Comparison of ENCODE assay signal across 8 cellular contexts in the genomic region with DNA sequence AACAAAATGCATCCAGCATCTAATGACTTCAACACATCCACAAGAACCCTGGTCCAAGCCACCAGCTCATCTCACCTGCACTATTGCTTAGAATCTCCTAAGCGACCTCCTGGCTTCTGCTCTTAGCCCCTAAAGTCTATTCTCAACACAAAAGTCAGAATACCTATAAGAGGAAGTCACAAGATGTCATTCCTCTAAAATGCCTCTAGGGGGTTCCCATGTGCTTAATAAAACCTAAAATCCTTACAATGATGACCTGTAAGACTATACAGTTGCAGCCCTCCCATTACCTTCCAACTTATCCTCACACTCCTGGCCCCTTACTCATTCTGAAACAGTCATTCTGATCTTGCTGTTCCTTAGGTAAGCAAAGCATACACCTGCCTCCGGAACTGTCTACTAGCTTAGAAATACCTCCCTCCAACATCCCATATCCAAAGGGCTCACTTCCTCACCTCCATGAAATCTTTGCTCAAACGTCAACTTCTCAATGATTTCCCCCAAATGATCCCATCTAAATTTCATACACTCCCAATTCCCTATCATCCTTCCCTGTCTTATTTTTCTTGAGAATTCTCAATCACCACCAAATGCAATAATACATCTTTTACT. TPM values are rescaled to one million over a fixed set of nuclear protein-coding genes. Genes with fewer than 3 reads are reported as not detected.
DNase-seq lines count a peak whose midpoint lies in the region; ATAC-seq, FAIRE-seq and TF ChIP-seq lines count a peak whose summit lies in the region.

No MANE protein-coding gene starts in this region.

- H3K9me3 ChIP-seq in Panc1 (ENCODE audit: control insufficient read depth, insufficient read depth, low read depth, low read length) (no peaks in the 10 kb centered on the region), endothelial cell of umbilical vein (replicated peaks; ENCODE audit: control insufficient read depth, insufficient read depth, low read length) (no peaks in the 10 kb centered on the region)

- no peak overlapping the region for H2AFZ ChIP-seq in endothelial cell of umbilical vein (ENCODE audit: low read depth, low read length)

- H3K4me3 Mint-ChIP-seq in nephron, result no peak overlapping the region

- no peak overlapping the region for H3K9ac ChIP-seq in endothelial cell of umbilical vein (replicated peaks; ENCODE audit: extremely low read depth, insufficient read depth, low read length)

- peaks cover 2% of the 10 kb centered on the region for H3K36me3 Mint-ChIP-seq in nephron (ENCODE audit: low read depth)

- peaks cover 48% of the 10 kb centered on the region for H3K4me1 Mint-ChIP-seq in nephron

- H3K36me3 ChIP-seq in Panc1 (ENCODE audit: control insufficient read depth, insufficient read depth, low read length) (no peaks in the 10 kb centered on the region), endothelial cell of umbilical vein (ENCODE audit: control insufficient read depth in 2 of 2, extremely low read depth in 1 of 2, insufficient read depth in 2 of 2, low read length in 2 of 2) (no peaks in the 10 kb centered on the region)

- POLR2A ChIA-PET in Panc1 (lab: Charles Lee) (no interaction called here), endothelial cell of umbilical vein (lab: Charles Lee) (no interaction called here)

- peak overlapping the region in 2 of 3 experiments; percentile 27 to 59 for H3K27ac Mint-ChIP-seq in nephron

- H3K27me3 ChIP-seq in Panc1 (ENCODE audit: control insufficient read depth, insufficient read depth, low read length) (no peaks in the 10 kb centered on the region), endothelial cell of umbilical vein (ENCODE audit: control insufficient read depth in 2 of 2, insufficient read depth in 2 of 2, low read length in 2 of 2) (peaks cover 10 to 11% of the 10 kb centered on the region in 2 experiments)

- DNase-seq in DMS79 (lab: John Stamatoyannopoulos, UW) (peak; percentile 3), Panc1 (ENCODE audit: low read depth, low spot score) (no peak), endothelial cell of umbilical vein (ENCODE audit: low read depth, low spot score) (peak; percentile 38), activated gamma-delta T cell (lab: John Stamatoyannopoulos, UW) (no peak), HuH-7.5 (ENCODE audit: low spot score) (no peak)

- intact Hi-C loops in Panc1 (cut with micrococcal nuclease; ENCODE audit: unreplicated experiment), result loop anchor here (10.0 kb wide), 1 partner anchor 194 kb away; no protein-coding TSS in a partner anchor
- intact Hi-C loops in endothelial cell of umbilical vein (cut with micrococcal nuclease), result loop anchor here (1.0 to 5.0 kb wide), 5 partner anchors 10 to 449 kb away; a partner anchor contains a TSS

- TF ChIP-seq POLR2A in endothelial cell of umbilical vein (IDR thresholded peaks at IDR 0.05; ENCODE audit: low read depth, low read length), result no peak

- no peak overlapping the region for H3K4me3 ChIP-seq in Panc1 (ENCODE audit: low read depth in 2 of 2, low read length in 2 of 2)
- no peak overlapping the region for H3K4me3 ChIP-seq in endothelial cell of umbilical vein (replicated peaks in 1 of 3; ENCODE audit: insufficient read depth in 1 of 3, low read depth in 1 of 3, low read length in 3 of 3)

- ATAC-seq in GM19372 (IDR thresholded peaks at IDR 0.05; ENCODE audit: low read depth, unreplicated experiment) (peak; percentile 80), HG03521 (IDR thresholded peaks at IDR 0.05; ENCODE audit: unreplicated experiment) (peak; percentile 70), Panc1 (no peak)

- no peaks in the 10 kb centered on the region for H3K9me3 Mint-ChIP-seq in nephron

- no peak overlapping the region for H3K27ac ChIP-seq in Panc1 (ENCODE audit: low read length)
- H3K27ac ChIP-seq in endothelial cell of umbilical vein (ENCODE audit: insufficient read depth, low read depth, low read length), result no peak overlapping the region

- H3K27me3 Mint-ChIP-seq in nephron (ENCODE audit: low read depth), result peaks cover 11% of the 10 kb centered on the region

- FAIRE-seq in endothelial cell of umbilical vein (lab: Jason Lieb, UNC), result peak; percentile 62

- in situ Hi-C loops in Panc1 (cut with HindIII; ENCODE audit: low pct_unique_long_range_greater_than_20kb, low sequenced_read_pairs), result no loop called here

- dilution Hi-C loops in endothelial cell of umbilical vein (cut with MboI; ENCODE audit: extremely low pct_ligation_motif_present, low sequenced_read_pairs), result no loop called here

- H3K4me1 ChIP-seq in Panc1 (ENCODE audit: control insufficient read depth, insufficient read depth, low read length), result peaks cover 42% of the 10 kb centered on the region
- no peaks in the 10 kb centered on the region for H3K4me1 ChIP-seq in endothelial cell of umbilical vein (ENCODE audit: control insufficient read depth, extremely low read depth, insufficient read depth, low read length)

- TF ChIP-seq CTCF in Panc1 (IDR thresholded peaks at IDR 0.05), result peak; percentile 70
- TF ChIP-seq CTCF in endothelial cell of umbilical vein (IDR thresholded peaks at IDR 0.05; ENCODE audit: extremely low read depth in 1 of 2, insufficient read depth in 1 of 2, low read depth in 1 of 2, low read length in 2 of 2), result peak; percentile 42 to 61
- peak; percentile 53 to 68 (median 61) for TF ChIP-seq CTCF in nephron (IDR thresholded peaks at IDR 0.05; ENCODE audit: unreplicated experiment in 3 of 3)

- H3K4me2 ChIP-seq in endothelial cell of umbilical vein (ENCODE audit: insufficient read depth, low read length), result no peak overlapping the region

- no peaks in the 10 kb centered on the region for H4K20me1 ChIP-seq in endothelial cell of umbilical vein (replicated peaks; ENCODE audit: control insufficient read depth, extremely low read depth, insufficient read depth, low read length)

- H3K9me1 ChIP-seq in endothelial cell of umbilical vein (replicated peaks; ENCODE audit: control insufficient read depth, extremely low read depth, insufficient read depth, low read length), result no peaks in the 10 kb centered on the region

- CTCF ChIA-PET in Panc1 (lab: Charles Lee), result interaction anchor here (0.6 to 0.7 kb wide), 2 partner anchors 127 to 128 kb away, joined by 3 read pairs; no protein-coding TSS in a partner anchor
- CTCF ChIA-PET in endothelial cell of umbilical vein (lab: Charles Lee), result interaction anchor here (0.8 to 6.7 kb wide), 3 partner anchors 20 to 126 kb away, joined by 3 to 45 read pairs (median 4); a partner anchor contains a TSS

- BruUV-seq in Panc1 (replicated peaks; lab: Mats Ljungman, UMichigan) (no TSS peak), endothelial cell of umbilical vein (replicated peaks; lab: Mats Ljungman, UMichigan) (no TSS peak)

- H3K79me2 ChIP-seq in endothelial cell of umbilical vein (ENCODE audit: control insufficient read depth, insufficient read depth, low read length), result no peaks in the 10 kb centered on the region

TF ChIP-seq in endothelial cell of umbilical vein, 7 proteins besides CTCF, POLR2A, EP300 and RAD21:
- no peak for TF ChIP-seq FOS (IDR thresholded peaks at IDR 0.05; ENCODE audit: borderline replicate concordance, insufficient read depth, low read length)
- TF ChIP-seq, protein P1, sequence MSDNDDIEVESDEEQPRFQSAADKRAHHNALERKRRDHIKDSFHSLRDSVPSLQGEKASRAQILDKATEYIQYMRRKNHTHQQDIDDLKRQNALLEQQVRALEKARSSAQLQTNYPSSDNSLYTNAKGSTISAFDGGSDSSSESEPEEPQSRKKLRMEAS (IDR thresholded peaks at IDR 0.05; ENCODE audit: insufficient read depth, insufficient read length), result no peak
- no peak for TF ChIP-seq POLR2AphosphoS5 (IDR thresholded peaks at IDR 0.05; ENCODE audit: insufficient read depth, low read depth, low read length)
- no peak for TF ChIP-seq MYC (IDR thresholded peaks at IDR 0.05; ENCODE audit: low read depth, low read length)
- no peak for TF ChIP-seq GATA2 (IDR thresholded peaks at IDR 0.05; ENCODE audit: insufficient read depth, insufficient read length, low read depth, low read length)
- no peak for TF ChIP-seq EZH2 (IDR thresholded peaks at IDR 0.05; ENCODE audit: borderline replicate concordance, low read depth, low read length, severe bottlenecking)
- no peak for TF ChIP-seq JUN (IDR thresholded peaks at IDR 0.05; ENCODE audit: borderline replicate concordance, insufficient read depth, insufficient read length, low read depth)

RNA-seq across cellular contexts. Expression of a gene that starts 10.0 kb away (rescaled TPM):
- total RNA-seq in Panc1 (2021; ENCODE audit: unreplicated experiment), result 19.6 TPM
- 18.6 TPM for polyA plus RNA-seq in Panc1 (2012; ENCODE audit: insufficient read length)
- 8.0 TPM in 2 replicates for total RNA-seq in endothelial cell of umbilical vein
- polyA plus RNA-seq in endothelial cell of umbilical vein, result 3.9 and 4.2 TPM in 2 replicates
- polyA plus RNA-seq in endothelial cell of umbilical vein (2011; cell fraction: cytosol; rRNA removed), result 2.7 and 3.4 TPM in 2 replicates
- 14.5 and 16.1 TPM in 2 replicates for polyA plus RNA-seq in endothelial cell of umbilical vein (2011; cell fraction: nucleus; rRNA removed)
- 3.7 and 4.9 TPM in 2 replicates for polyA plus RNA-seq in endothelial cell of umbilical vein (2012)
- 13.2 and 14.7 TPM in 2 replicates for polyA minus RNA-seq in endothelial cell of umbilical vein
- 2.0 TPM for polyA minus RNA-seq in endothelial cell of umbilical vein (2011; cell fraction: cytosol; rRNA and poly(A)+ RNA removed)
- 13.4 and 14.2 TPM in 2 replicates for polyA minus RNA-seq in endothelial cell of umbilical vein (2011; cell fraction: nucleus; rRNA and poly(A)+ RNA removed)

RNA-seq across cellular contexts. Expression of a gene that starts 11.0 kb away (rescaled TPM):
- 23.9 TPM for total RNA-seq in Panc1 (2021; ENCODE audit: unreplicated experiment)
- 10.6 TPM for polyA plus RNA-seq in Panc1 (2012; ENCODE audit: insufficient read length)
- total RNA-seq in endothelial cell of umbilical vein, result 31.0 and 34.7 TPM in 2 replicates
- 4.3 and 6.5 TPM in 2 replicates for polyA plus RNA-seq in endothelial cell of umbilical vein
- 5.3 and 5.7 TPM in 2 replicates for polyA plus RNA-seq in endothelial cell of umbilical vein (2011; cell fraction: cytosol; rRNA removed)
- 10.7 and 17.3 TPM in 2 replicates for polyA plus RNA-seq in endothelial cell of umbilical vein (2011; cell fraction: nucleus; rRNA removed)
- 18.3 and 21.5 TPM in 2 replicates for polyA plus RNA-seq in endothelial cell of umbilical vein (2012)
- 19.5 and 21.5 TPM in 2 replicates for polyA minus RNA-seq in endothelial cell of umbilical vein
- polyA minus RNA-seq in endothelial cell of umbilical vein (2011; cell fraction: cytosol; rRNA and poly(A)+ RNA removed), result 6.9 TPM
- polyA minus RNA-seq in endothelial cell of umbilical vein (2011; cell fraction: nucleus; rRNA and poly(A)+ RNA removed), result 16.7 and 23.0 TPM in 2 replicates

RNA-seq across cellular contexts. Expression of a gene that starts 23.3 kb away (rescaled TPM):
- total RNA-seq in Panc1 (2021; ENCODE audit: unreplicated experiment), result 11.2 TPM
- 5.2 TPM for polyA plus RNA-seq in Panc1 (2012; ENCODE audit: insufficient read length)
- total RNA-seq in endothelial cell of umbilical vein, result 9.4 and 10.9 TPM in 2 replicates
- 3.3 and 4.1 TPM in 2 replicates for polyA plus RNA-seq in endothelial cell of umbilical vein
- polyA plus RNA-seq in endothelial cell of umbilical vein (2011; cell fraction: cytosol; rRNA removed), result 5.0 TPM in 2 replicates
- polyA plus RNA-seq in endothelial cell of umbilical vein (2011; cell fraction: nucleus; rRNA removed), result 4.8 and 6.8 TPM in 2 replicates
- 9.1 TPM in 2 replicates for polyA plus RNA-seq in endothelial cell of umbilical vein (2012)
- polyA minus RNA-seq in endothelial cell of umbilical vein, result 6.1 and 9.4 TPM in 2 replicates
- polyA minus RNA-seq in endothelial cell of umbilical vein (2011; cell fraction: cytosol; rRNA and poly(A)+ RNA removed), result 4.2 TPM
- polyA minus RNA-seq in endothelial cell of umbilical vein (2011; cell fraction: nucleus; rRNA and poly(A)+ RNA removed), result 5.4 and 6.8 TPM in 2 replicates

Comparison
In these comparisons a context has a peak if more than half of its experiments do, and no peak if none do; other contexts are left out.
1. DNase-seq: peak in DMS79 (single experiment) and endothelial cell of umbilical vein (single experiment); none in Panc1 (single experiment), activated gamma-delta T cell (single experiment) and HuH-7.5 (single experiment).
2. Peak in every context shown above with its lines, with median percentiles within 50 percentile points of each other: CTCF ChIP-seq.